In genomic region chr15:48177383-48177874, GRCh38 we compare ENCODE assay signal across 8 cellular contexts. TPM values are rescaled to one million over a fixed set of nuclear protein-coding genes. Genes with fewer than 3 reads are reported as not detected.
DNase-seq lines count a peak whose midpoint lies in the region; ATAC-seq, FAIRE-seq and TF ChIP-seq lines count a peak whose summit lies in the region.

No MANE protein-coding gene starts in this region.

- in situ Hi-C loops in transverse colon (cut with MboI; ENCODE audit: low pct_ligation_motif_present in 1 of 4, low pct_unique_long_range_greater_than_20kb in 1 of 4, low sequenced_read_pairs in 3 of 4), result no loop called here

- H3K79me1 ChIP-seq in H1 (ENCODE audit: low read depth, low read length), result peaks cover 2% of the 10 kb centered on the region; the same call in 1 of the 2 replicates
- H3K79me1 ChIP-seq in mesendoderm (ENCODE audit: low read length), result no peaks in the 10 kb centered on the region

- peak overlapping the region; percentile 66 for H3K4me3 ChIP-seq in HUES48 (ENCODE audit: low read depth, low read length)
- peak overlapping the region; percentile 84 for H3K4me3 ChIP-seq in SK-N-MC
- peak overlapping the region; percentile 76 to 99 (median 86) for H3K4me3 ChIP-seq in H1 (ENCODE audit: extremely low read depth in 1 of 4, insufficient read depth in 2 of 4, low read depth in 3 of 4, low read length in 4 of 4)
- peak overlapping the region; percentile 61 for H3K4me3 ChIP-seq in mesendoderm (ENCODE audit: low read length)
- peak overlapping the region; percentile 41 to 74 (median 61) for H3K4me3 ChIP-seq in transverse colon

- H3K36me3 ChIP-seq in HUES48 (ENCODE audit: control insufficient read depth, insufficient read depth, low read length) (no peaks in the 10 kb centered on the region), SK-N-MC (ENCODE audit: insufficient read depth, low read length) (peaks cover 15% of the 10 kb centered on the region), H1 (ENCODE audit: control insufficient read depth in 2 of 4, insufficient read depth in 4 of 4, low read length in 3 of 4) (no peaks in the 10 kb centered on the region), mesendoderm (ENCODE audit: control insufficient read depth, insufficient read depth, low read length) (no peaks in the 10 kb centered on the region), transverse colon (no peaks in the 10 kb centered on the region)

- no peaks in the 10 kb centered on the region for H3K9me3 ChIP-seq in HUES48 (ENCODE audit: control insufficient read depth, insufficient read depth, low read length)
- no peaks in the 10 kb centered on the region for H3K9me3 ChIP-seq in SK-N-MC (ENCODE audit: low read depth, low read length)
- no peaks in the 10 kb centered on the region for H3K9me3 ChIP-seq in H1 (ENCODE audit: insufficient read depth in 2 of 2, low read depth in 1 of 2, low read length in 1 of 2)
- no peaks in the 10 kb centered on the region for H3K9me3 ChIP-seq in transverse colon

- H3K23ac ChIP-seq in H1 (ENCODE audit: insufficient read length), result no peak overlapping the region
- no peak overlapping the region for H3K23ac ChIP-seq in mesendoderm (ENCODE audit: low read length)

- H4K91ac ChIP-seq in H1 (replicated peaks; ENCODE audit: insufficient read length, low read length), result no peak overlapping the region

- no peak overlapping the region for H3K4ac ChIP-seq in H1 (replicated peaks; ENCODE audit: insufficient read length, low read depth, low read length)
- H3K4ac ChIP-seq in mesendoderm (ENCODE audit: low read depth, low read length), result peak overlapping the region; percentile 48

- TF ChIP-seq CTCF in H1 (IDR thresholded peaks at IDR 0.05; ENCODE audit: control extremely low read depth in 1 of 3, insufficient read depth in 1 of 3, low read depth in 1 of 3, low read length in 3 of 3), result no peak
- TF ChIP-seq CTCF in transverse colon (IDR thresholded peaks at IDR 0.05), result no peak

- H3K27ac ChIP-seq in HUES48 (ENCODE audit: low read depth, low read length) (peak overlapping the region; percentile 97), SK-N-MC (peak overlapping the region; percentile 0; the same call in 1 of the 2 replicates), H1 (ENCODE audit: low read depth, low read length) (0 out of 2 replicates have a peak overlapping the region, but pooled peaks have one; percentile 54), mesendoderm (ENCODE audit: low read depth, low read length) (no peak overlapping the region), transverse colon (peak overlapping the region; percentile 80 to 86 (median 86))

- FAIRE-seq in H1 (lab: Jason Lieb, UNC), result no peak

- H3K56ac ChIP-seq in H1 (replicated peaks; ENCODE audit: insufficient read length, low read depth, low read length) (no peak overlapping the region), mesendoderm (ENCODE audit: low read length) (peak overlapping the region; percentile 92)

- H3K79me2 ChIP-seq in H1 (ENCODE audit: control insufficient read depth in 1 of 2, insufficient read depth in 2 of 2, low read length in 2 of 2) (peaks cover 9 to 53% of the 10 kb centered on the region in 2 experiments; a peak in 3 of 4 replicates), mesendoderm (ENCODE audit: control insufficient read depth, insufficient read depth, low read length) (peaks cover 16% of the 10 kb centered on the region)

- H2AFZ ChIP-seq in H1 (ENCODE audit: low read length), result no peak overlapping the region

- DNase-seq in NCI-H2107 treated with DMSO at 0.1 percent for 48 hours (lab: John Stamatoyannopoulos, UW; ENCODE audit: unreplicated experiment) (peak; percentile 37), NCI-H2107 (lab: John Stamatoyannopoulos, UW) (no peak), SK-N-MC (ENCODE audit: low read depth, low spot score) (no peak), H1 (ENCODE audit: low read depth in 1 of 2, low spot score in 2 of 2) (no peak), mesendoderm (peak; percentile 55), transverse colon (no peak)

- H3K4me1 ChIP-seq in HUES48 (ENCODE audit: control insufficient read depth, insufficient read depth, low read length) (peaks cover 39% of the 10 kb centered on the region), H1 (replicated peaks in 1 of 4; ENCODE audit: control insufficient read depth in 3 of 4, insufficient read depth in 4 of 4, low read length in 3 of 4) (peaks cover 0 to 9% (median 1%) of the 10 kb centered on the region in 4 experiments; a peak in 2 of 7 replicates), mesendoderm (ENCODE audit: control insufficient read depth, low read depth, low read length) (no peaks in the 10 kb centered on the region), transverse colon (peaks cover 0 to 11% (median 6%) of the 10 kb centered on the region in 4 donors)

- POLR2A ChIA-PET in H1 (lab: Charles Lee; ENCODE audit: partially characterized antibody), result interaction anchor here (0.6 to 3.1 kb wide), 14 partner anchors 9 to 237 kb away, joined by 3 to 13 read pairs (median 3); partner anchors contain the start of gene SLC24A5

- TF ChIP-seq RAD21 in H1 (IDR thresholded peaks at IDR 0.05 in 1 of 2, conservative IDR thresholded peaks at IDR 0.05 in 1 of 2; ENCODE audit: low read depth in 2 of 2, low read length in 2 of 2), result no peak

- H3K4me2 ChIP-seq in H1 (ENCODE audit: insufficient read depth in 1 of 2, low read depth in 2 of 2, low read length in 2 of 2) (peak overlapping the region; percentile 67 to 91), mesendoderm (ENCODE audit: low read length) (peak overlapping the region; percentile 43)

- 9% methylated on average over 15 of the region's 15 CpGs; no CpG with 5 or more reads in 1 of the 2 experiments for WGBS in H1 (ENCODE audit: extremely low coverage in 1 of 2, insufficient coverage in 1 of 2, insufficient read length in 1 of 2, insufficient replicate concordance in 2 of 2, low coverage in 1 of 2, low lambda C conversion rate in 2 of 2, missing lambda C conversion rate in 1 of 2), 2 experiments
- WGBS in mesendoderm (ENCODE audit: extremely low coverage, insufficient coverage, low lambda C conversion rate), result no CpG with 5 or more reads among the region's 15 CpGs
- 2% methylated on average over 7 to 15 of the region's 15 CpGs for WGBS in transverse colon (ENCODE audit: low coverage in 1 of 2), 2 donors

- H3K18ac ChIP-seq in H1 (ENCODE audit: extremely low read depth, low read length), result no peak overlapping the region; the same call in 1 of the 2 replicates
- peak overlapping the region; percentile 13 for H3K18ac ChIP-seq in mesendoderm (ENCODE audit: low read length)

- intact Hi-C loops in transverse colon (cut with DNase I; ENCODE audit: low total_unique reads), result no loop called here

- H2BK20ac ChIP-seq in H1 (ENCODE audit: low read length), result no peak overlapping the region

- H3K14ac ChIP-seq in H1 (ENCODE audit: insufficient read length), result no peak overlapping the region

- TF ChIP-seq POLR2A in H1 (IDR thresholded peaks at IDR 0.05; ENCODE audit: control extremely low read depth in 1 of 2, low read depth in 2 of 2, low read length in 2 of 2) (no peak), transverse colon (IDR thresholded peaks at IDR 0.05) (no peak)

- no peak overlapping the region for H2BK12ac ChIP-seq in H1 (ENCODE audit: low read depth, low read length)

- ATAC-seq in GM21576 (IDR thresholded peaks at IDR 0.05; ENCODE audit: unreplicated experiment), result peak; percentile 63

- H2BK120ac ChIP-seq in H1 (replicated peaks; ENCODE audit: low read depth, low read length), result no peak overlapping the region
- H2BK120ac ChIP-seq in mesendoderm (ENCODE audit: low read depth, low read length), result peak overlapping the region; percentile 40

- H2BK15ac ChIP-seq in H1 (ENCODE audit: low read length) (no peak overlapping the region), mesendoderm (replicated peaks; ENCODE audit: low read depth) (no peak overlapping the region)

- H3K27me3 ChIP-seq in HUES48 (ENCODE audit: control insufficient read depth, insufficient read depth, low read length) (no peaks in the 10 kb centered on the region), H1 (replicated peaks in 1 of 4; ENCODE audit: control insufficient read depth in 3 of 4, extremely low read depth in 1 of 4, insufficient read depth in 3 of 4, low read length in 3 of 4) (no peaks in the 10 kb centered on the region), mesendoderm (ENCODE audit: insufficient read depth, low read length, poor library complexity) (no peaks in the 10 kb centered on the region), transverse colon (no peaks in the 10 kb centered on the region)

- H3K9ac ChIP-seq in HUES48 (ENCODE audit: low read depth, low read length), result peak overlapping the region; percentile 92
- peak overlapping the region; percentile 85 for H3K9ac ChIP-seq in SK-N-MC (ENCODE audit: insufficient read length)
- peak overlapping the region; percentile 74 to 100 (median 90) for H3K9ac ChIP-seq in H1 (replicated peaks in 1 of 4; ENCODE audit: extremely low read depth in 1 of 4, low read depth in 3 of 4, low read length in 3 of 4)
- H3K9ac ChIP-seq in mesendoderm (ENCODE audit: low read length), result peak overlapping the region; percentile 67

- H4K5ac ChIP-seq in H1 (ENCODE audit: insufficient read length, low read depth, low read length), result no peak overlapping the region
- H4K5ac ChIP-seq in mesendoderm (ENCODE audit: low read length), result no peak overlapping the region

- TF ChIP-seq EP300 in H1 (IDR thresholded peaks at IDR 0.05; ENCODE audit: borderline replicate concordance in 1 of 2, low read depth in 2 of 2, low read length in 2 of 2), result no peak
- TF ChIP-seq EP300 in transverse colon (IDR thresholded peaks at IDR 0.05; ENCODE audit: low read depth), result no peak

- H4K8ac ChIP-seq in H1 (ENCODE audit: extremely low read depth, insufficient read depth, low read length) (peak overlapping the region; percentile 93; the same call in 1 of the 2 replicates), mesendoderm (ENCODE audit: low read depth, low read length) (no peak overlapping the region)

- 0 out of 2 replicates have a peak overlapping the region, but pooled peaks have one; percentile 76 for H2AK5ac ChIP-seq in H1 (ENCODE audit: low read depth, low read length)
- H2AK5ac ChIP-seq in mesendoderm (ENCODE audit: low read length), result no peak overlapping the region

- H3K23me2 ChIP-seq in H1 (ENCODE audit: low read depth, low read length), result no peaks in the 10 kb centered on the region

- H4K20me1 ChIP-seq in H1 (replicated peaks in 1 of 2; ENCODE audit: control insufficient read depth in 1 of 2, insufficient read depth in 2 of 2, low read length in 2 of 2), result no peaks in the 10 kb centered on the region

- CTCF ChIA-PET in H1 (lab: Charles Lee; ENCODE audit: partially characterized antibody), result interaction anchor here (0.6 to 0.8 kb wide), 2 partner anchors 11 to 74 kb away, joined by 3 read pairs; no protein-coding TSS in a partner anchor

- H2BK5ac ChIP-seq in H1 (ENCODE audit: low read depth, low read length), result no peak overlapping the region
- no peak overlapping the region for H2BK5ac ChIP-seq in mesendoderm (ENCODE audit: low read length)

RNA-seq across cellular contexts. Expression of gene MYEF2, which starts 0.7 kb away (rescaled TPM):
- 78.2 and 79.2 TPM in 2 replicates for total RNA-seq in H1 (2021; fragmentation: NEBNext Ultra II Directional; extraction: Animal tissue kit (Norgen Biotek cat#: 25700))
- 14.3 and 18.9 TPM in 2 replicates for polyA plus RNA-seq in H1 (2011; rRNA removed)
- polyA plus RNA-seq in H1 (2011; cell fraction: cytosol; rRNA removed), result 48.0 TPM
- 19.3 TPM for polyA plus RNA-seq in H1 (2011; cell fraction: nucleus; rRNA removed)
- 55.3 to 101 TPM (median 66.4 TPM) in 4 replicates for polyA plus RNA-seq in H1 (2012, experiment 1 of 2)
- polyA plus RNA-seq in H1 (2012, experiment 2 of 2), result 4.0 TPM
- polyA plus RNA-seq in H1 (2013, experiment 1 of 2), result 55.5 TPM
- 47.5 TPM for polyA plus RNA-seq in H1 (2013, experiment 2 of 2)
- 34.3 and 46.5 TPM in 2 replicates for polyA minus RNA-seq in H1 (2011; rRNA and poly(A)+ RNA removed)
- polyA minus RNA-seq in H1 (2011; cell fraction: cytosol; rRNA and poly(A)+ RNA removed), result 55.3 TPM
- polyA minus RNA-seq in H1 (2011; cell fraction: nucleus; rRNA and poly(A)+ RNA removed), result 82.5 TPM
- 51.0 TPM for polyA plus RNA-seq in mesendoderm (2013, experiment 1 of 2)
- polyA plus RNA-seq in mesendoderm (2013, experiment 2 of 2), result 53.0 TPM
- total RNA-seq in transverse colon, result 100 to 1,000 TPM in 1 of 4 donors, 10 to 100 TPM in 3; 10.4 to 158 (median 27.8) TPM

RNA-seq across cellular contexts. Expression of gene CTXN2, which starts 14.0 kb away (rescaled TPM):
- not detected in 2 replicates for total RNA-seq in H1 (2021; fragmentation: NEBNext Ultra II Directional; extraction: Animal tissue kit (Norgen Biotek cat#: 25700))
- polyA plus RNA-seq in H1 (2011; rRNA removed), result 0.08 TPM in 2 replicates
- polyA plus RNA-seq in H1 (2011; cell fraction: cytosol; rRNA removed), result 0.05 TPM
- polyA plus RNA-seq in H1 (2011; cell fraction: nucleus; rRNA removed), result not detected
- not detected in 4 replicates for polyA plus RNA-seq in H1 (2012, experiment 1 of 2)
- polyA plus RNA-seq in H1 (2012, experiment 2 of 2), result not detected
- polyA plus RNA-seq in H1 (2013, experiment 1 of 2), result 0.06 TPM
- 0.07 TPM for polyA plus RNA-seq in H1 (2013, experiment 2 of 2)
- not detected in 2 replicates for polyA minus RNA-seq in H1 (2011; rRNA and poly(A)+ RNA removed)
- polyA minus RNA-seq in H1 (2011; cell fraction: cytosol; rRNA and poly(A)+ RNA removed), result not detected
- 0.20 TPM for polyA minus RNA-seq in H1 (2011; cell fraction: nucleus; rRNA and poly(A)+ RNA removed)
- 0.06 TPM for polyA plus RNA-seq in mesendoderm (2013, experiment 1 of 2)
- 0.04 TPM for polyA plus RNA-seq in mesendoderm (2013, experiment 2 of 2)
- not detected for total RNA-seq in transverse colon

RNA-seq across cellular contexts. Expression of gene SLC12A1, which starts 28.7 kb away (rescaled TPM):
- total RNA-seq in H1 (2021; fragmentation: NEBNext Ultra II Directional; extraction: Animal tissue kit (Norgen Biotek cat#: 25700)), result 1.0 TPM in 2 replicates
- 0.16 and 0.63 TPM in 2 replicates for polyA plus RNA-seq in H1 (2011; rRNA removed)
- polyA plus RNA-seq in H1 (2011; cell fraction: cytosol; rRNA removed), result 0.53 TPM
- 0.21 TPM for polyA plus RNA-seq in H1 (2011; cell fraction: nucleus; rRNA removed)
- 0.29 to 1.1 TPM (median 0.44 TPM) in 4 replicates for polyA plus RNA-seq in H1 (2012, experiment 1 of 2)
- 0.42 TPM for polyA plus RNA-seq in H1 (2012, experiment 2 of 2)
- polyA plus RNA-seq in H1 (2013, experiment 1 of 2), result 0.59 TPM
- polyA plus RNA-seq in H1 (2013, experiment 2 of 2), result 0.48 TPM
- 0.25 and 0.68 TPM in 2 replicates for polyA minus RNA-seq in H1 (2011; rRNA and poly(A)+ RNA removed)
- polyA minus RNA-seq in H1 (2011; cell fraction: cytosol; rRNA and poly(A)+ RNA removed), result not detected
- 1.1 TPM for polyA minus RNA-seq in H1 (2011; cell fraction: nucleus; rRNA and poly(A)+ RNA removed)
- 0.34 TPM for polyA plus RNA-seq in mesendoderm (2013, experiment 1 of 2)
- 0.35 TPM for polyA plus RNA-seq in mesendoderm (2013, experiment 2 of 2)
- total RNA-seq in transverse colon, result not detected

RNA-seq across cellular contexts. Expression of gene SLC24A5, which starts 56.6 kb away (rescaled TPM):
- not detected in 2 replicates for total RNA-seq in H1 (2021; fragmentation: NEBNext Ultra II Directional; extraction: Animal tissue kit (Norgen Biotek cat#: 25700))
- polyA plus RNA-seq in H1 (2011; rRNA removed), result not detected in 2 replicates
- polyA plus RNA-seq in H1 (2011; cell fraction: cytosol; rRNA removed), result not detected
- not detected for polyA plus RNA-seq in H1 (2011; cell fraction: nucleus; rRNA removed)
- polyA plus RNA-seq in H1 (2012, experiment 1 of 2), result not detected in 4 replicates
- polyA plus RNA-seq in H1 (2012, experiment 2 of 2), result not detected
- not detected for polyA plus RNA-seq in H1 (2013, experiment 1 of 2)
- 0.02 TPM for polyA plus RNA-seq in H1 (2013, experiment 2 of 2)
- not detected in 2 replicates for polyA minus RNA-seq in H1 (2011; rRNA and poly(A)+ RNA removed)
- polyA minus RNA-seq in H1 (2011; cell fraction: cytosol; rRNA and poly(A)+ RNA removed), result not detected
- polyA minus RNA-seq in H1 (2011; cell fraction: nucleus; rRNA and poly(A)+ RNA removed), result not detected
- polyA plus RNA-seq in mesendoderm (2013, experiment 1 of 2), result 0.01 TPM
- polyA plus RNA-seq in mesendoderm (2013, experiment 2 of 2), result not detected
- total RNA-seq in transverse colon, result not detected

Comparison
In these comparisons a context has a peak if more than half of its experiments do, and no peak if none do; other contexts are left out.
1. DNase-seq: peak in NCI-H2107 treated with DMSO at 0.1 percent for 48 hours (single experiment) and mesendoderm (single experiment); none in NCI-H2107 (single experiment), SK-N-MC (single experiment), H1 (0 of 2) and transverse colon (single experiment).
2. Peak in every context shown above with its lines, with median percentiles within 50 percentile points of each other: H3K4me3 ChIP-seq and H3K9ac ChIP-seq.